ENCODE assay signal across 17 cellular contexts in genomic region chr13:39450176-39450575, GRCh38.
A peak's percentile ranks its signal among the peaks of the same experiment; 100 is the strongest.
DNase-seq lines count a peak whose midpoint lies in the region; ATAC-seq and TF ChIP-seq lines count a peak whose summit lies in the region.
"Had no signal": no experiment of that assay in that cellular context is flagged by ENCODE, and none has a peak within 500 bp of the region (broad histone marks: within the 10 kb centered on the region; RNA-seq: fewer than 3 reads in every experiment).

No MANE protein-coding gene starts in this region.

- H3K4me3 ChIP-seq in left lung: no peak overlapping the region
- H3K4me3 ChIP-seq: BLaER1 treated with 17β-estradiol and CSF1 and Interleukin-3, amounts not matched to agents 10 nM and 100 nM; HAP-1 had no signal

- H3K36me3 Mint-ChIP-seq in activated T-helper 17 cell treated with anti-CD3 and anti-CD28 coated beads, Interleukin-2, amount 50 U/mL, for 72 hours (ENCODE audit: low read depth): no peaks in the 10 kb centered on the region
- H3K36me3 Mint-ChIP-seq: CD4-positive, CD25-positive, alpha-beta regulatory T cell had no signal

- no peaks in the 10 kb centered on the region for H3K4me1 Mint-ChIP-seq in activated T-helper 17 cell treated with anti-CD3 and anti-CD28 coated beads, Interleukin-2, amount 50 U/mL, for 72 hours

- no peak for TF ChIP-seq CTCF in left lung (IDR thresholded peaks at IDR 0.05)

- H3K36me3 ChIP-seq in left lung: no peaks in the 10 kb centered on the region
- H3K36me3 ChIP-seq: BLaER1 treated with 17β-estradiol and CSF1 and Interleukin-3, amounts not matched to agents 10 nM and 100 nM; HAP-1 had no signal

- H3K27me3 Mint-ChIP-seq in activated T-helper 17 cell treated with anti-CD3 and anti-CD28 coated beads, Interleukin-2, amount 50 U/mL, for 72 hours: peaks cover 14% of the 10 kb centered on the region
- H3K27me3 Mint-ChIP-seq: IgD-negative memory B cell had no signal

- H3K9me3 Mint-ChIP-seq in activated T-helper 17 cell treated with anti-CD3 and anti-CD28 coated beads, Interleukin-2, amount 50 U/mL, for 72 hours: no peaks in the 10 kb centered on the region

- no peak overlapping the region for H3K27ac Mint-ChIP-seq in activated T-helper 17 cell treated with anti-CD3 and anti-CD28 coated beads, Interleukin-2, amount 50 U/mL, for 72 hours
- H3K27ac Mint-ChIP-seq: CD4-positive, CD25-positive, alpha-beta regulatory T cell; IgD-negative memory B cell had no signal

- H3K9me3 ChIP-seq in left lung: no peaks in the 10 kb centered on the region
- H3K9me3 ChIP-seq: BLaER1 treated with 17β-estradiol and CSF1 and Interleukin-3, amounts not matched to agents 10 nM and 100 nM; HAP-1 had no signal

- H3K27me3 ChIP-seq in left lung: no peaks in the 10 kb centered on the region
- H3K27me3 ChIP-seq: BLaER1 treated with 17β-estradiol and CSF1 and Interleukin-3, amounts not matched to agents 10 nM and 100 nM had no signal

- ATAC-seq in GM18907 (IDR thresholded peaks at IDR 0.05; ENCODE audit: unreplicated experiment) (peak; percentile 53), HG02884 (IDR thresholded peaks at IDR 0.05; ENCODE audit: unreplicated experiment) (peak; percentile 44), left lung (no peak), GM21526 (IDR thresholded peaks at IDR 0.05; ENCODE audit: low FRiP score, unreplicated experiment) (no peak)
- ATAC-seq in activated T-helper 17 cell treated with anti-CD3 and anti-CD28 coated beads, Interleukin-2, amount 50 U/mL, for 72 hours (replicated peaks): peak; percentile 23

- no peak overlapping the region for H3K27ac ChIP-seq in left lung

- no peak overlapping the region for H3K4me3 Mint-ChIP-seq in activated T-helper 17 cell treated with anti-CD3 and anti-CD28 coated beads, Interleukin-2, amount 50 U/mL, for 72 hours
- H3K4me3 Mint-ChIP-seq: CD4-positive, CD25-positive, alpha-beta regulatory T cell; IgD-negative memory B cell had no signal

- DNase-seq in COLO829 (ENCODE audit: low spot score) (peak; percentile 41), left lung (no peak)
- DNase-seq in activated CD4-positive, alpha-beta T cell treated with anti-CD3 and anti-CD28 coated beads, Interleukin-2, amount 50 U/mL, for 4 hours: no peak
- DNase-seq: ACHN; Calu3; CD4-positive, CD25-positive, alpha-beta regulatory T cell; DMS153; DMS79 treated with DMSO at 0.1 percent for 48 hours; EL; KG1 had no signal

- intact Hi-C loops in left lung (cut with DNase I): no loop called here

- peaks cover 13 to 24% of the 10 kb centered on the region in 2 donors for H3K4me1 ChIP-seq in left lung

Comparison
In these comparisons a context has a peak if more than half of its experiments do, and no peak if none do; other contexts are left out.
1. ATAC-seq: peak in GM18907 (single experiment), HG02884 (single experiment) and activated T-helper 17 cell treated with anti-CD3 and anti-CD28 coated beads, Interleukin-2, amount 50 U/mL, for 72 hours (single experiment); none in left lung (single experiment) and GM21526 (single experiment).